Comparison of ENCODE assay signal across 27 cellular contexts in genomic region chr21:31339736-31340135, GRCh38. TPM values are rescaled to one million over a fixed set of nuclear protein-coding genes. Genes with fewer than 3 reads are reported as not detected.
DNase-seq lines count a peak whose midpoint lies in the region; ATAC-seq and TF ChIP-seq lines count a peak whose summit lies in the region.
"Had no signal": no experiment of that assay in that cellular context is flagged by ENCODE, and none has a peak within 500 bp of the region (broad histone marks: within the 10 kb centered on the region; RNA-seq: fewer than 3 reads in every experiment).

No MANE protein-coding gene starts in this region.

- H3K27ac ChIP-seq in upper lobe of right lung = no peak overlapping the region
- H3K27ac ChIP-seq: BLaER1, body of pancreas, RWPE1, SJSA1, tibial nerve, WERI-Rb-1 had no signal

- H3K36me3 Mint-ChIP-seq in activated naive CD4-positive, alpha-beta T cell treated with anti-CD3 and anti-CD28 coated beads, Interleukin-2, amount 50 U/mL, for 72 hours = peaks cover 39 to 51% of the 10 kb centered on the region in 2 donors
- H3K36me3 Mint-ChIP-seq in activated naive CD4-positive, alpha-beta T cell treated with anti-CD3 and anti-CD28 coated beads for 36 hours (ENCODE audit: low read depth) = peaks cover 32% of the 10 kb centered on the region
- peaks cover 70% of the 10 kb centered on the region for H3K36me3 Mint-ChIP-seq in dendritic cell treated with granulocyte-macrophage colony-stimulating factor and Interleukin-4, amounts not matched to agents 40 ng/mL and 50 ng/mL, for 4 days (ENCODE audit: low read depth)
- H3K36me3 Mint-ChIP-seq: naive B cell had no signal

- no peaks in the 10 kb centered on the region for H3K27me3 Mint-ChIP-seq in activated naive CD4-positive, alpha-beta T cell treated with anti-CD3 and anti-CD28 coated beads for 36 hours (ENCODE audit: low read depth)
- no peaks in the 10 kb centered on the region for H3K27me3 Mint-ChIP-seq in dendritic cell treated with granulocyte-macrophage colony-stimulating factor and Interleukin-4, amounts not matched to agents 40 ng/mL and 50 ng/mL, for 4 days

- peaks cover 7% of the 10 kb centered on the region for H3K4me1 ChIP-seq in upper lobe of right lung

- no peaks in the 10 kb centered on the region for H3K9me3 ChIP-seq in upper lobe of right lung
- H3K9me3 ChIP-seq: BLaER1, body of pancreas, SJSA1, tibial nerve had no signal

- CTCF ChIA-PET in activated naive CD4-positive, alpha-beta T cell treated with anti-CD3 and anti-CD28 coated beads for 36 hours (lab: Charles Lee) = interaction anchor here (0.9 to 1.1 kb wide), 2 partner anchors 13 to 149 kb away, joined by 3 to 4 read pairs; no protein-coding TSS in a partner anchor

- H3K27ac Mint-ChIP-seq in activated naive CD4-positive, alpha-beta T cell treated with anti-CD3 and anti-CD28 coated beads, Interleukin-2, amount 50 U/mL, for 72 hours = peak overlapping the region; percentile 1 to 89
- no peak overlapping the region for H3K27ac Mint-ChIP-seq in activated naive CD4-positive, alpha-beta T cell treated with anti-CD3 and anti-CD28 coated beads for 36 hours
- peak overlapping the region; percentile 99 for H3K27ac Mint-ChIP-seq in dendritic cell treated with granulocyte-macrophage colony-stimulating factor and Interleukin-4, amounts not matched to agents 40 ng/mL and 50 ng/mL, for 4 days
- H3K27ac Mint-ChIP-seq: mesothelial cell of epicardium, naive B cell had no signal

- peak in 1 of 2 donors; percentile 32 for ATAC-seq in activated naive CD4-positive, alpha-beta T cell treated with anti-CD3 and anti-CD28 coated beads, Interleukin-2, amount 50 U/mL, for 72 hours
- ATAC-seq in upper lobe of right lung (peak; percentile 21), GM21786 (IDR thresholded peaks at IDR 0.05; ENCODE audit: unreplicated experiment) (no peak)
- ATAC-seq: body of pancreas, HepG2 had no signal

- intact Hi-C loops in activated naive CD4-positive, alpha-beta T cell treated with anti-CD3 and anti-CD28 coated beads for 36 hours (cut with micrococcal nuclease) = loop anchor here (5.0 kb wide), 2 partner anchors 373 to 622 kb away; partner anchors contain the start of gene KRTAP21-3
- intact Hi-C loops in dendritic cell treated with granulocyte-macrophage colony-stimulating factor and Interleukin-4, amounts not matched to agents 40 ng/mL and 50 ng/mL, for 4 days (cut with micrococcal nuclease) = loop anchor here (5.0 kb wide), 2 partner anchors 137 to 237 kb away; no protein-coding TSS in a partner anchor
- intact Hi-C loops in upper lobe of right lung (cut with DNase I) = no loop called here

- H3K36me3 ChIP-seq in upper lobe of right lung = no peaks in the 10 kb centered on the region
- H3K36me3 ChIP-seq: SJSA1, tibial nerve, WERI-Rb-1 had no signal

- no peak overlapping the region for H3K4me3 ChIP-seq in upper lobe of right lung
- H3K4me3 ChIP-seq: BLaER1, body of pancreas, SJSA1, tibial nerve had no signal

- peaks cover 68% of the 10 kb centered on the region for H3K4me1 Mint-ChIP-seq in activated naive CD4-positive, alpha-beta T cell treated with anti-CD3 and anti-CD28 coated beads for 36 hours (ENCODE audit: low read depth)
- peaks cover 71% of the 10 kb centered on the region for H3K4me1 Mint-ChIP-seq in dendritic cell treated with granulocyte-macrophage colony-stimulating factor and Interleukin-4, amounts not matched to agents 40 ng/mL and 50 ng/mL, for 4 days (ENCODE audit: low read depth)

- no peak for TF ChIP-seq CTCF in upper lobe of right lung (IDR thresholded peaks at IDR 0.05)

- no peak for DNase-seq in activated naive CD4-positive, alpha-beta T cell treated with anti-CD3 and anti-CD28 coated beads, Interleukin-2, amount 50 U/mL, for 72 hours (ENCODE audit: low spot score in 2 of 2)
- no peak for DNase-seq in activated naive CD4-positive, alpha-beta T cell treated with anti-CD3 and anti-CD28 coated beads for 36 hours
- DNase-seq in MV-4-11 (lab: John Stamatoyannopoulos, UW) = peak; percentile 69
- DNase-seq in upper lobe of right lung = no peak
- DNase-seq in NCI-H2196 treated with DMSO at 0.1 percent for 48 hours (lab: John Stamatoyannopoulos, UW; ENCODE audit: unreplicated experiment) = no peak
- DNase-seq: activated CD4-positive, alpha-beta T cell treated with anti-CD3 and anti-CD28 coated beads, Interleukin-2, amount 50 U/mL, for 1 hour; activated gamma-delta T cell; body of pancreas; COR-L47; dorsolateral prefrontal cortex; H9; Karpas-422; naive B cell; NCI-H1694; NCI-H510A; OCI-M1; stimulated activated CD4-positive, alpha-beta T cell treated with anti-CD3 and anti-CD28 coated beads, Interleukin-4, amount 100 ng/mL, for 24 hours; T1000; WERI-Rb-1 had no signal

- peaks cover 27% of the 10 kb centered on the region for H3K27me3 ChIP-seq in upper lobe of right lung
- H3K27me3 ChIP-seq: body of pancreas had no signal

- H3K4me3 Mint-ChIP-seq in activated naive CD4-positive, alpha-beta T cell treated with anti-CD3 and anti-CD28 coated beads for 36 hours = no peak overlapping the region
- H3K4me3 Mint-ChIP-seq in dendritic cell treated with granulocyte-macrophage colony-stimulating factor and Interleukin-4, amounts not matched to agents 40 ng/mL and 50 ng/mL, for 4 days = peak overlapping the region; percentile 34
- H3K4me3 Mint-ChIP-seq: H9, mesothelial cell of epicardium, naive B cell had no signal

- peaks cover 0 to 3% of the 10 kb centered on the region in 2 donors for H3K9me3 Mint-ChIP-seq in activated naive CD4-positive, alpha-beta T cell treated with anti-CD3 and anti-CD28 coated beads, Interleukin-2, amount 50 U/mL, for 72 hours
- no peaks in the 10 kb centered on the region for H3K9me3 Mint-ChIP-seq in activated naive CD4-positive, alpha-beta T cell treated with anti-CD3 and anti-CD28 coated beads for 36 hours
- no peaks in the 10 kb centered on the region for H3K9me3 Mint-ChIP-seq in dendritic cell treated with granulocyte-macrophage colony-stimulating factor and Interleukin-4, amounts not matched to agents 40 ng/mL and 50 ng/mL, for 4 days
- H3K9me3 Mint-ChIP-seq: H9, mesothelial cell of epicardium had no signal

RNA-seq across cellular contexts. Expression of gene TIAM1, which starts 4.3 kb away (rescaled TPM):
- total RNA-seq in activated naive CD4-positive, alpha-beta T cell treated with anti-CD3 and anti-CD28 coated beads, Interleukin-2, amount 50 U/mL, for 72 hours = 10 to 100 TPM; 43.7 to 70.6 TPM
- 10 to 100 TPM; 50.1 to 51.0 TPM for total RNA-seq in activated naive CD4-positive, alpha-beta T cell treated with anti-CD3 and anti-CD28 coated beads for 36 hours
- 27.3 TPM for total RNA-seq in upper lobe of right lung
